Comparison of ENCODE assay signal across 18 cellular contexts in the genomic region with DNA sequence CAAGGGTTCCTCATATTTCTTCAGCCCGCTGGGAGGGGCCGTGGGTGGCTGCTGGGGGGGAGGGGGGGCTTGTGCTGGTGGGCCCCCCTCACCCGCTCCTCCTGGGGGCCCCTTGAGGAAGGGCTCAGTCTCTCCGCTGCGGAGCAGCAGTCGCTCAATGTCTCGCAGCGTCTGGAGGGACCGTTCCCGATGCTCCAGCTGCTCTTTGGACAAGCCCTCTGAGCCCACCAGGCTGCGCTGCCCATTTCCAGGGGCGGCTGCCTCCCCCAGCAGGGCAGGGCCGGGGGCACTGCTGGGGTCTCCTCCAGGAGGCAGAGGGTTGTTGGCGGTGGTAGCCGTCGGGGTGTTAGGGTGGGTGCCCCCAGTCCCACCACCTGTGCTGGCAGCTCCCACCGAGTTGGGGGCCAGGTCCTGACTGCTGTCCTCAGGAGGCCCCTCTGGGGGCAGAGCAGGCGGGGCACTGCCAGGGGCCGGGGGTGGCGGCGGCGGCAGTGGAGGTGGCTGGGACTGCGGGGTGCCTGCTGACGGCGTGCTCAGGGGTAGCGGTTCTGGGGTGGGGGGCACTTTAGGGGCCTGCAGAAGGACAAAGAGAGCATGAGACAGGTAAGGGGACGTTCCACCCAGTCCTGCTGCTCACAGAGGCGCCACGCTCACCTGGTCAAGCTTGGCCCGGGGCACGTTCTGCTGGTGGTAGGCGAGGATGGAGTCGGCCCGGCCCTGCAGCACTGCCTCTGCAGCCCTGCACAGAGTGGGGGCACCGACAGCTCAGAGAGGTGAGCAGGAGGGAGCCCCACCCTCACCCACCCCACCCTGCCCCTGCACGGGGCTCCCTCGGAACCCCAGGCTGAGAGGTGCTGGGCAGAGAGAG. TPM values are rescaled to one million over a fixed set of nuclear protein-coding genes. Genes with fewer than 3 reads are reported as not detected.
A peak's percentile ranks its signal among the peaks of the same experiment; 100 is the strongest.
DNase-seq lines count a peak whose midpoint lies in the region; ATAC-seq and TF ChIP-seq lines count a peak whose summit lies in the region.
"Had no signal": no experiment of that assay in that cellular context is flagged by ENCODE, and none has a peak within 500 bp of the region (broad histone marks: within the 10 kb centered on the region; RNA-seq: fewer than 3 reads in every experiment).

No MANE protein-coding gene starts in this region.

- H3K36me3 Mint-ChIP-seq in CD4-positive, alpha-beta T cell (ENCODE audit: low read depth), result peaks cover 93% of the 10 kb centered on the region

- intact Hi-C loops in CD4-positive, alpha-beta T cell (cut with DNase I, micrococcal nuclease), result no loop called here
- intact Hi-C loops in posterior vena cava (cut with DNase I), result no loop called here

- H3K4me1 Mint-ChIP-seq in CD4-positive, alpha-beta T cell (ENCODE audit: low read depth), result peaks cover 20% of the 10 kb centered on the region

- H3K4me3 ChIP-seq in H7 (ENCODE audit: insufficient read depth, low read depth, low read length) (no peak overlapping the region), gastroesophageal sphincter (no peak overlapping the region)
- H3K4me3 ChIP-seq: SK-N-MC had no signal

- no peak for TF ChIP-seq CTCF in CD4-positive, alpha-beta T cell (IDR thresholded peaks at IDR 0.05)
- TF ChIP-seq CTCF in gastroesophageal sphincter (IDR thresholded peaks at IDR 0.05), result no peak

- POLR2A ChIA-PET in CD4-positive, alpha-beta T cell (lab: Charles Lee), result interaction anchor here (0.5 to 3.0 kb wide), 2 partner anchors 43 to 111 kb away, joined by 3 to 16 read pairs; partner anchors contain the start of gene DDX6

- H3K27me3 Mint-ChIP-seq in CD4-positive, alpha-beta T cell, result no peaks in the 10 kb centered on the region

- H3K36me3 ChIP-seq in H7 (replicated peaks; ENCODE audit: control insufficient read depth, insufficient read depth, low read length) (peaks cover 33% of the 10 kb centered on the region), gastroesophageal sphincter (peaks cover 0 to 100% of the 10 kb centered on the region in 2 donors)

- TF ChIP-seq EP300 in gastroesophageal sphincter (IDR thresholded peaks at IDR 0.05), result no peak

- no peak overlapping the region for H3K4me3 Mint-ChIP-seq in CD4-positive, alpha-beta T cell

- TF ChIP-seq POLR2A in gastroesophageal sphincter (IDR thresholded peaks at IDR 0.05), result no peak

- H3K27ac ChIP-seq in CD4-positive, alpha-beta T cell (ENCODE audit: low read depth, low read length), result no peak overlapping the region
- peak overlapping the region in 3 of 4 donors; percentile 11 to 45 (median 31) for H3K27ac ChIP-seq in gastroesophageal sphincter
- H3K27ac ChIP-seq: SK-N-MC had no signal

- no peaks in the 10 kb centered on the region for H3K9me3 Mint-ChIP-seq in CD4-positive, alpha-beta T cell

- WGBS in gastroesophageal sphincter (ENCODE audit: low coverage in 1 of 2), 2 donors, result no CpG with 5 or more reads among the region's 37 CpGs

- no peaks in the 10 kb centered on the region for H3K27me3 ChIP-seq in CD4-positive, alpha-beta T cell (ENCODE audit: control insufficient read depth, insufficient read depth, low read length)
- no peaks in the 10 kb centered on the region for H3K27me3 ChIP-seq in H7 (ENCODE audit: control insufficient read depth, insufficient read depth, low read length)
- H3K27me3 ChIP-seq in gastroesophageal sphincter, result no peaks in the 10 kb centered on the region

- no peak for DNase-seq in CD4-positive, alpha-beta T cell
- DNase-seq in H7, result peak; percentile 51
- peak; percentile 73 for DNase-seq in posterior vena cava (ENCODE audit: low spot score)
- no peak for DNase-seq in NCI-H1105 treated with DMSO at 0.1 percent for 48 hours (lab: John Stamatoyannopoulos, UW)
- DNase-seq in COR-L47 (lab: John Stamatoyannopoulos, UW), result no peak
- DNase-seq: ACHN, AML-193, HCEC 1CT, KBM-7, MV-4-11, NCI-H1436 treated with DMSO at 0.1 percent for 48 hours, NCI-H2081, NCI-H510A, NCI-H774, Right ventricle myocardium superior had no signal

- no peaks in the 10 kb centered on the region for H3K9me3 ChIP-seq in CD4-positive, alpha-beta T cell (ENCODE audit: control insufficient read depth, low read length)
- H3K9me3 ChIP-seq in gastroesophageal sphincter, result no peaks in the 10 kb centered on the region

- no peak for ATAC-seq in CD4-positive, alpha-beta T cell (ENCODE audit: poor library complexity)
- ATAC-seq in gastroesophageal sphincter, result no peak
- ATAC-seq in GM19467 (IDR thresholded peaks at IDR 0.05; ENCODE audit: unreplicated experiment), result no peak

- peak overlapping the region; percentile 97 for H3K27ac Mint-ChIP-seq in CD4-positive, alpha-beta T cell

- CTCF ChIA-PET in CD4-positive, alpha-beta T cell (lab: Charles Lee), result no interaction called here

- peaks cover 0 to 64% (median 5%) of the 10 kb centered on the region in 3 donors for H3K4me1 ChIP-seq in gastroesophageal sphincter

RNA-seq across cellular contexts. Expression of gene CXCR5, which starts 18.9 kb away (rescaled TPM):
- total RNA-seq in CD4-positive, alpha-beta T cell, result 10 to 100 TPM; 13.2 to 14.3 TPM
- total RNA-seq in H7 (2014; rRNA removed; shearing (Covaris generic)), result 0.04 TPM in 1 of 2 replicates, not detected in the other
- under 1 TPM in 1 of 4 donors, not detected in 3; 0.08 TPM for total RNA-seq in gastroesophageal sphincter
- total RNA-seq in posterior vena cava, result under 1 TPM in 1 of 2 donors, not detected in 1; 0.10 TPM
- total RNA-seq: Right ventricle myocardium superior had no signal

RNA-seq across cellular contexts. Expression of gene BCL9L, which starts 23.2 kb away (rescaled TPM):
- 100 to 1,000 TPM; 326 to 332 TPM for total RNA-seq in CD4-positive, alpha-beta T cell
- total RNA-seq in H7 (2014; rRNA removed; shearing (Covaris generic)), result 15.8 and 18.5 TPM in 2 replicates
- total RNA-seq in gastroesophageal sphincter (10 to 100 TPM; 24.6 to 66.2 (median 30.8) TPM), posterior vena cava (10 to 100 TPM; 89.2 to 89.5 TPM)

RNA-seq across cellular contexts. Expression of gene UPK2, which starts 53.5 kb away (rescaled TPM):
- under 1 TPM in 1 of 2 experiments, not detected in 1; 0.27 TPM for total RNA-seq in CD4-positive, alpha-beta T cell
- 0.21 TPM in 1 of 2 replicates, not detected in the other for total RNA-seq in H7 (2014; rRNA removed; shearing (Covaris generic))
- total RNA-seq in gastroesophageal sphincter (not detected), posterior vena cava (not detected)
- total RNA-seq: Right ventricle myocardium superior had no signal

Comparison
In these comparisons a context has a peak if more than half of its experiments do, and no peak if none do; other contexts are left out.
1. DNase-seq: peak in H7 (single experiment) and posterior vena cava (single experiment); none in CD4-positive, alpha-beta T cell (0 of 10), NCI-H1105 treated with DMSO at 0.1 percent for 48 hours (single experiment) and COR-L47 (single experiment).
2. RNA of gene CXCR5, which starts 18.9 kb away (total RNA-seq): 13.2 to 14.3 TPM in CD4-positive, alpha-beta T cell; 0.10 TPM in posterior vena cava, 0.04 TPM in H7 and 0.08 TPM in gastroesophageal sphincter; every median in the first group is over 10 times any median in the second.